Comparison of ENCODE assay signal across 8 cellular contexts in the genomic region with DNA sequence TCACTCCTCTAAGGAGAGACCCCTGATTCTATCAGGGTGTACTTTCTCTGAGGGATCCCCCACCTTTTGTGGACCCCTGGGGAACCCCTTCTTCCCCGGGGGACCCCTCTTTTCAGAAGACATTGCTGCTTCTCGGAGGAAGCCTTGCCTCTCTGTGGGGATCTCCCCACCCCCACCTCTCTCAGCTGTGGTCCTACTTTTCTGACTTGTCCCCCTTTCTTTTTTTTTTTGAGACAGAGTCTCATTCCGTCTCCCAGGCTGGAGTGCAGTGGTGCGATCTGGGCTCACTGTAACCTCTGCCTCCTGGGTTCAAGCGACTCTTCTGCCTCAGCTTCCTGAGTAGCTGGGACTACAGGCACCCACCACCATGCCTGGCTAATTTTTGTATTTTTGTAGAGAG. TPM values are rescaled to one million over a fixed set of nuclear protein-coding genes. Genes with fewer than 3 reads are reported as not detected.
DNase-seq lines count a peak whose midpoint lies in the region; ATAC-seq and TF ChIP-seq lines count a peak whose summit lies in the region.

No MANE protein-coding gene starts in this region.

- intact Hi-C loops in esophagus squamous epithelium (cut with DNase I): no loop called here

- no peaks in the 10 kb centered on the region for H3K27me3 ChIP-seq in RWPE2 (ENCODE audit: insufficient read depth, poor library complexity, severe bottlenecking)
- H3K27me3 ChIP-seq in esophagus squamous epithelium: no peaks in the 10 kb centered on the region

- H3K27ac ChIP-seq in RWPE2 (ENCODE audit: poor library complexity, severe bottlenecking) (peak overlapping the region; percentile 80), esophagus squamous epithelium (peak overlapping the region in 3 of 4 donors; percentile 91 to 95 (median 95))

- H3K4me1 ChIP-seq in RWPE2 (ENCODE audit: insufficient read depth, poor library complexity, severe bottlenecking) (peaks cover 30% of the 10 kb centered on the region), esophagus squamous epithelium (peaks cover 37 to 81% (median 45%) of the 10 kb centered on the region in 3 donors)

- no peak for TF ChIP-seq POLR2A in esophagus squamous epithelium (IDR thresholded peaks at IDR 0.05)

- peak overlapping the region; percentile 75 for H3K4me3 ChIP-seq in GM12864 (ENCODE audit: low read depth, low read length)
- H3K4me3 ChIP-seq in RWPE2 (ENCODE audit: severe bottlenecking): peak overlapping the region; percentile 95
- H3K4me3 ChIP-seq in esophagus squamous epithelium: peak overlapping the region; percentile 72 to 91 (median 84)
- peak overlapping the region; percentile 68 for H3K4me3 ChIP-seq in retinal pigment epithelial cell (ENCODE audit: low read length)

- H3K9me3 ChIP-seq in RWPE2 (ENCODE audit: severe bottlenecking): no peaks in the 10 kb centered on the region
- H3K9me3 ChIP-seq in esophagus squamous epithelium: no peaks in the 10 kb centered on the region

- WGBS in esophagus squamous epithelium, 2 donors: 40 to 52% methylated on average over 2 to 5 of the region's 5 CpGs

- TF ChIP-seq CTCF in GM12864 (IDR thresholded peaks at IDR 0.05; ENCODE audit: low read depth, low read length, missing control alignments): no peak
- TF ChIP-seq CTCF in RWPE2 (IDR thresholded peaks at IDR 0.05; ENCODE audit: poor library complexity, severe bottlenecking): no peak
- TF ChIP-seq CTCF in esophagus squamous epithelium (IDR thresholded peaks at IDR 0.05): no peak
- no peak for TF ChIP-seq CTCF in retinal pigment epithelial cell (conservative IDR thresholded peaks at IDR 0.05; ENCODE audit: low read depth, low read length)

- 0 out of 2 replicates have a peak, but pooled peaks cover 4% of the 10 kb centered on the region for H3K36me3 ChIP-seq in RWPE2 (ENCODE audit: low read depth)
- H3K36me3 ChIP-seq in esophagus squamous epithelium: no peaks in the 10 kb centered on the region

- ATAC-seq in RWPE2 (ENCODE audit: low read depth) (no peak), HG02759 (IDR thresholded peaks at IDR 0.05; ENCODE audit: unreplicated experiment) (no peak), HG02798 (IDR thresholded peaks at IDR 0.05; ENCODE audit: poor library complexity, unreplicated experiment) (no peak)

- no peak for DNase-seq in GM12864 (ENCODE audit: low read depth)
- DNase-seq in RWPE2 (ENCODE audit: low spot score): no peak
- DNase-seq in esophagus squamous epithelium (lab: John Stamatoyannopoulos, UW): no peak
- no peak for DNase-seq in retinal pigment epithelial cell (ENCODE audit: low read depth)
- DNase-seq in NCI-H1092 (lab: John Stamatoyannopoulos, UW): no peak
- no peak for DNase-seq in nucleus accumbens (lab: John Stamatoyannopoulos, UW)

RNA-seq across cellular contexts. Expression of a gene that starts 18.4 kb away (rescaled TPM):
- 10 to 100 TPM; 39.7 to 81.4 (median 41.6) TPM for total RNA-seq in esophagus squamous epithelium
